Comparison of ENCODE assay signal across 8 cellular contexts in the genomic region with DNA sequence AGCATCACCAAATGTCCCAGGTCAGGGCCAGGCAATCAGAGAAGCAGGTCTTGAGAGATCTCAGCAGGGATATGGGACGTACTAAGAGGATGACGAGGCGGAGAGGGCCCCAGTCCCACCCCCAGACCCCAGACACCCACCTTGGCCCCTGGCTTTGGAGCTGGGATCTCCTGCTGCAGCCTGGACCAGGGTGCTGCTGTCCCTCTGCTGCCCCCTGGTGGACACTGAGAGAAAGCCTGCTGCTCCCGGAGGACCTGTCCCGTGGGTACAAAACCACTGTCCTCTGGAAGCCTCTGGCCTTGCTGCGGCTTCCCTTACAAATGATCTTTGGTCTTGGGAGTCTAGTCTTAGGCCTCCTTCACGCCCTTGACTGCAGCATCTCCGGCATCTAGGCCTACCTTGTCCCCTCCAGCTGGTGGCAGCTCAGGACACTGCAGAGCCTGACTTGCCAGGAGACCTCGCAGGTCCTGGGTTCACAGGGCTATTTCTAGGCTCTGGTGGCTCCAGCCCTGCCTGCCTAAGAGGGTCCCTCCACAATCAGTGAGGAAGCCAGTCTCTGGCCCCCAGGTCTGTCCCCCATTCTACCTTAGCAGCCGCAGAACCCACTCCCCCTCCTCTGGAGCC.
DNase-seq lines count a peak whose midpoint lies in the region; ATAC-seq and TF ChIP-seq lines count a peak whose summit lies in the region.

No MANE protein-coding gene starts in this region.

- H3K9me3 Mint-ChIP-seq in activated CD4-positive, alpha-beta T cell treated with anti-CD3 and anti-CD28 coated beads for 36 hours (ENCODE audit: low read depth), result no peaks in the 10 kb centered on the region

- peak; percentile 90 for ATAC-seq in activated CD4-positive, alpha-beta T cell treated with anti-CD3 and anti-CD28 coated beads for 36 hours
- ATAC-seq in left lung (peak; percentile 83), GM21576 (IDR thresholded peaks at IDR 0.05; ENCODE audit: unreplicated experiment) (no peak)

- H3K27ac ChIP-seq in DOHH2 (ENCODE audit: low read depth, low read length), result no peak overlapping the region
- H3K27ac ChIP-seq in left lung, result no peak overlapping the region

- POLR2A ChIA-PET in HEK293T (lab: Yijun Ruan, JAX), result interaction anchor here (1.0 kb wide), 1 partner anchor 246 kb away, joined by 3 read pairs; no protein-coding TSS in a partner anchor
- POLR2A ChIA-PET in activated CD4-positive, alpha-beta T cell treated with anti-CD3 and anti-CD28 coated beads for 36 hours (lab: Charles Lee), result interaction anchor here (1.0 kb wide), 1 partner anchor 246 kb away, joined by 3 read pairs; no protein-coding TSS in a partner anchor

- H3F3A ChIP-seq in DOHH2 (ENCODE audit: control insufficient read depth, insufficient read depth), result no peaks in the 10 kb centered on the region

- H3K9me3 ChIP-seq in DOHH2 (ENCODE audit: control insufficient read depth, insufficient read depth, low read length), result no peaks in the 10 kb centered on the region
- H3K9me3 ChIP-seq in left lung, result no peaks in the 10 kb centered on the region

- DNase-seq in HEK293T (ENCODE audit: extremely low spot score) (peak; percentile 93), NCI-H2227 treated with DMSO at 0.1 percent for 48 hours (lab: John Stamatoyannopoulos, UW) (peak; percentile 51), choroid plexus epithelial cell (ENCODE audit: low read depth) (peak; percentile 87), left lung (peak; percentile 87 to 92)
- peak; percentile 93 for DNase-seq in activated CD4-positive, alpha-beta T cell treated with anti-CD3 and anti-CD28 coated beads for 36 hours
- peak; percentile 71 to 85 for DNase-seq in stimulated activated CD4-positive, alpha-beta T cell treated with anti-CD3 and anti-CD28 coated beads, Interleukin-4, amount 100 ng/mL, for 4 hours

- CTCF ChIA-PET in HEK293T (lab: Yijun Ruan, JAX), result interaction anchor here (0.5 to 4.0 kb wide), 12 partner anchors 11 to 301 kb away, joined by 3 to 19 read pairs (median 3); partner anchors contain the start of gene GRK5
- CTCF ChIA-PET in activated CD4-positive, alpha-beta T cell treated with anti-CD3 and anti-CD28 coated beads for 36 hours (lab: Charles Lee), result interaction anchor here (0.5 to 4.0 kb wide), 32 partner anchors 8 to 424 kb away, joined by 3 to 58 read pairs (median 3); partner anchors contain the start of genes GRK5 and RGS10

- no peak overlapping the region for H3K4me3 Mint-ChIP-seq in activated CD4-positive, alpha-beta T cell treated with anti-CD3 and anti-CD28 coated beads for 36 hours

- intact Hi-C loops in activated CD4-positive, alpha-beta T cell treated with anti-CD3 and anti-CD28 coated beads for 36 hours (cut with DNase I, micrococcal nuclease), result loop anchor here (1.0 to 5.0 kb wide), 7 partner anchors 44 to 306 kb away; partner anchors contain the start of genes GRK5 (in 1 of the 2), PRDX3 (in 1 of the 2) and RGS10 (in 1 of the 2)
- intact Hi-C loops in left lung (cut with DNase I), result loop anchor here in 1 of 2 donors (10.0 kb wide), 1 partner anchor 241 kb away; the partner anchor contains the start of gene GRK5

- no peak overlapping the region for H3K4me2 ChIP-seq in DOHH2 (ENCODE audit: low read length)

- H3K36me3 Mint-ChIP-seq in activated CD4-positive, alpha-beta T cell treated with anti-CD3 and anti-CD28 coated beads for 36 hours (ENCODE audit: low read depth), result no peaks in the 10 kb centered on the region

- H3K27me3 ChIP-seq in DOHH2 (ENCODE audit: control insufficient read depth, low read length) (no peaks in the 10 kb centered on the region), left lung (no peaks in the 10 kb centered on the region)

- peaks cover 6% of the 10 kb centered on the region for H3K4me1 Mint-ChIP-seq in activated CD4-positive, alpha-beta T cell treated with anti-CD3 and anti-CD28 coated beads for 36 hours

- H3K79me2 ChIP-seq in DOHH2 (ENCODE audit: control insufficient read depth, low read length), result no peaks in the 10 kb centered on the region

- H3K36me3 ChIP-seq in DOHH2 (ENCODE audit: control insufficient read depth, low read length), result no peaks in the 10 kb centered on the region
- peaks cover 0 to 49% of the 10 kb centered on the region in 2 donors for H3K36me3 ChIP-seq in left lung

- H4K20me1 ChIP-seq in DOHH2 (ENCODE audit: control insufficient read depth, insufficient read depth, low read depth, low read length), result no peaks in the 10 kb centered on the region

- no peak overlapping the region for H3K27ac Mint-ChIP-seq in activated CD4-positive, alpha-beta T cell treated with anti-CD3 and anti-CD28 coated beads for 36 hours

- no peak overlapping the region for H3K4me3 ChIP-seq in DOHH2 (ENCODE audit: low read length)
- H3K4me3 ChIP-seq in choroid plexus epithelial cell (ENCODE audit: low read depth, low read length), result no peak overlapping the region
- no peak overlapping the region for H3K4me3 ChIP-seq in left lung

- H3K9me2 ChIP-seq in DOHH2 (replicated peaks; ENCODE audit: control insufficient read depth, low read length), result no peaks in the 10 kb centered on the region

- H3K27me3 Mint-ChIP-seq in activated CD4-positive, alpha-beta T cell treated with anti-CD3 and anti-CD28 coated beads for 36 hours, result no peaks in the 10 kb centered on the region

- peaks cover 39% of the 10 kb centered on the region for H3K4me1 ChIP-seq in DOHH2 (ENCODE audit: control insufficient read depth, low read length)
- H3K4me1 ChIP-seq in left lung, result peaks cover 5 to 8% of the 10 kb centered on the region in 2 donors

- peak; percentile 98 for TF ChIP-seq CTCF in DOHH2 (IDR thresholded peaks at IDR 0.05; ENCODE audit: low read depth, low read length, poor library complexity, severe bottlenecking)
- peak; percentile 93 for TF ChIP-seq CTCF in choroid plexus epithelial cell (conservative IDR thresholded peaks at IDR 0.05; ENCODE audit: low read depth, low read length)
- peak; percentile 97 to 98 for TF ChIP-seq CTCF in left lung (IDR thresholded peaks at IDR 0.05)

TF ChIP-seq in HEK293T, 16 proteins besides CTCF, POLR2A, EP300 and RAD21:
- TF ChIP-seq PKNOX1 (IDR thresholded peaks at IDR 0.05), result no peak
- TF ChIP-seq TARDBP (IDR thresholded peaks at IDR 0.05), result no peak
- TF ChIP-seq BHLHE40 (IDR thresholded peaks at IDR 0.05; ENCODE audit: borderline replicate concordance), result no peak
- TF ChIP-seq FOXM1 (IDR thresholded peaks at IDR 0.05; ENCODE audit: borderline replicate concordance), result no peak
- no peak for TF ChIP-seq SP1 (IDR thresholded peaks at IDR 0.05)
- TF ChIP-seq CTBP1 (IDR thresholded peaks at IDR 0.05; ENCODE audit: borderline replicate concordance), result no peak
- TF ChIP-seq ARNT (IDR thresholded peaks at IDR 0.05), result no peak
- no peak for TF ChIP-seq LEF1 (IDR thresholded peaks at IDR 0.05; ENCODE audit: borderline replicate concordance)
- no peak for TF ChIP-seq FOXK2 (IDR thresholded peaks at IDR 0.05)
- TF ChIP-seq SUZ12 (IDR thresholded peaks at IDR 0.05), result no peak
- no peak for TF ChIP-seq FOXA1 (IDR thresholded peaks at IDR 0.05)
- TF ChIP-seq HDGF (IDR thresholded peaks at IDR 0.05; ENCODE audit: borderline replicate concordance), result no peak
- no peak for TF ChIP-seq ZNF384 (IDR thresholded peaks at IDR 0.05)
- TF ChIP-seq NFRKB (IDR thresholded peaks at IDR 0.05), result no peak
- no peak for TF ChIP-seq L3MBTL2 (conservative IDR thresholded peaks at IDR 0.05)
TF ChIP-seq in HEK293T: peak in this region for 0.
